Comparison of ENCODE assay signal across 1 cellular context in the genomic region with DNA sequence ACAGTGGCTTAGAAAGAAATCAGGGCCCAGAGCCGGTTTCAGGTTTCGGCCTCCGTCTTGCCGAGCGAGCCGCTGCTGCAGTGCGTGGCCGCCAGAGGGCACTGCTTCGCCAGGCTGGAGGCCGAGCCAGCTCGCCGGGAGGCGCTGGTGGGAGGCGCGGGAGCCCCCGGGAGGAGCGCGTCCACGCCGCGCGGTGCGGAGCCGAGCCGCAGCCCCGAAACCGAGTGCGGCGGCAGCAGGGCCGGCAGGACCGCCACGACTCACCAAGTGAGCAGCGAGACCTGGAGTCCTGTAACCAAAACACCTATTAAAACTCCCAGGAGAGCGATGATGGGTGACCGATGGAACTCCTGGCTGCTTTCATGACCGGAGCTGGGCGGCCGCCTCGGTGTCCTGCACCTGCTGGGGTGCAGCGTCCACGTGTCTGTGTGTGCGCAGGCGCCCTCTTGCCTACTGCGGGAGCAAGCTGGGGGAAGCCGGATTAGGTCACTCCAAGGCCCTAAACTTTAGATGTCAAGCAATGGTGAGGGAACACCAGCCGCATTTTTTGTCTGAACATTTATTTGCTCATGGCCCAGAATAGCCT.
TF ChIP-seq lines count a peak whose summit lies in the region.

No MANE protein-coding gene starts in this region.

TF ChIP-seq in HepG2, 621 proteins besides CTCF, POLR2A, EP300 and RAD21 (continued from another document and continues in another):
- TF ChIP-seq, protein P1, sequence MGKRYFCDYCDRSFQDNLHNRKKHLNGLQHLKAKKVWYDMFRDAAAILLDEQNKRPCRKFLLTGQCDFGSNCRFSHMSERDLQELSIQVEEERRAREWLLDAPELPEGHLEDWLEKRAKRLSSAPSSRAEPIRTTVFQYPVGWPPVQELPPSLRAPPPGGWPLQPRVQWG (CRISPR knock-in tag; IDR thresholded peaks at IDR 0.05; ENCODE audit: borderline replicate concordance, low read depth): no peak
- peak; percentile 85 for TF ChIP-seq BORCS8-MEF2B (CRISPR knock-in tag; IDR thresholded peaks at IDR 0.05)
- TF ChIP-seq SIN3B (IDR thresholded peaks at IDR 0.05; ENCODE audit: low read length): 0 out of 2 replicates have a peak, but pooled peaks have one; percentile 20
- peak; percentile 89 for TF ChIP-seq ZSCAN31 (CRISPR knock-in tag; IDR thresholded peaks at IDR 0.05; ENCODE audit: low read depth)
- TF ChIP-seq REPIN1 (CRISPR knock-in tag; IDR thresholded peaks at IDR 0.05; ENCODE audit: borderline replicate concordance, low read depth): 0 out of 2 replicates have a peak, but pooled peaks have one; percentile 74
- TF ChIP-seq TARDBP (CRISPR knock-in tag; IDR thresholded peaks at IDR 0.05): 0 out of 2 replicates have a peak, but pooled peaks have one; percentile 43
- TF ChIP-seq, protein P2, sequence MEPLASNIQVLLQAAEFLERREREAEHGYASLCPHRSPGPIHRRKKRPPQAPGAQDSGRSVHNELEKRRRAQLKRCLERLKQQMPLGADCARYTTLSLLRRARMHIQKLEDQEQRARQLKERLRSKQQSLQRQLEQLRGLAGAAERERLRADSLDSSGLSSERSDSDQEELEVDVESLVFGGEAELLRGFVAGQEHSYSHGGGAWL (CRISPR knock-in tag; IDR thresholded peaks at IDR 0.05): peak; percentile 86; the same call in 1 of the 2 replicates
- TF ChIP-seq ZNF709 (CRISPR knock-in tag; IDR thresholded peaks at IDR 0.05): peak; percentile 64; the same call in 1 of the 2 replicates
- TF ChIP-seq DR1 (CRISPR knock-in tag; IDR thresholded peaks at IDR 0.05): no peak
- peak; percentile 31; the same call in 1 of the 2 replicates for TF ChIP-seq SAP130 (CRISPR knock-in tag; IDR thresholded peaks at IDR 0.05; ENCODE audit: low read depth)
- peak; percentile 82; the same call in 1 of the 2 replicates for TF ChIP-seq MTA1 (CRISPR knock-in tag; IDR thresholded peaks at IDR 0.05; ENCODE audit: borderline replicate concordance)
- peak; percentile 25; the same call in 1 of the 2 replicates for TF ChIP-seq KMT2A (CRISPR knock-in tag; IDR thresholded peaks at IDR 0.05)
- TF ChIP-seq YY1 (IDR thresholded peaks at IDR 0.05; ENCODE audit: insufficient read depth, insufficient replicate concordance, low read depth, low read length): peak; percentile 68
- no peak for TF ChIP-seq ZNF296 (CRISPR knock-in tag; conservative IDR thresholded peaks at IDR 0.05)
- peak; percentile 94 for TF ChIP-seq KDM5B (CRISPR knock-in tag; IDR thresholded peaks at IDR 0.05; ENCODE audit: borderline replicate concordance)
- TF ChIP-seq, protein P3, sequence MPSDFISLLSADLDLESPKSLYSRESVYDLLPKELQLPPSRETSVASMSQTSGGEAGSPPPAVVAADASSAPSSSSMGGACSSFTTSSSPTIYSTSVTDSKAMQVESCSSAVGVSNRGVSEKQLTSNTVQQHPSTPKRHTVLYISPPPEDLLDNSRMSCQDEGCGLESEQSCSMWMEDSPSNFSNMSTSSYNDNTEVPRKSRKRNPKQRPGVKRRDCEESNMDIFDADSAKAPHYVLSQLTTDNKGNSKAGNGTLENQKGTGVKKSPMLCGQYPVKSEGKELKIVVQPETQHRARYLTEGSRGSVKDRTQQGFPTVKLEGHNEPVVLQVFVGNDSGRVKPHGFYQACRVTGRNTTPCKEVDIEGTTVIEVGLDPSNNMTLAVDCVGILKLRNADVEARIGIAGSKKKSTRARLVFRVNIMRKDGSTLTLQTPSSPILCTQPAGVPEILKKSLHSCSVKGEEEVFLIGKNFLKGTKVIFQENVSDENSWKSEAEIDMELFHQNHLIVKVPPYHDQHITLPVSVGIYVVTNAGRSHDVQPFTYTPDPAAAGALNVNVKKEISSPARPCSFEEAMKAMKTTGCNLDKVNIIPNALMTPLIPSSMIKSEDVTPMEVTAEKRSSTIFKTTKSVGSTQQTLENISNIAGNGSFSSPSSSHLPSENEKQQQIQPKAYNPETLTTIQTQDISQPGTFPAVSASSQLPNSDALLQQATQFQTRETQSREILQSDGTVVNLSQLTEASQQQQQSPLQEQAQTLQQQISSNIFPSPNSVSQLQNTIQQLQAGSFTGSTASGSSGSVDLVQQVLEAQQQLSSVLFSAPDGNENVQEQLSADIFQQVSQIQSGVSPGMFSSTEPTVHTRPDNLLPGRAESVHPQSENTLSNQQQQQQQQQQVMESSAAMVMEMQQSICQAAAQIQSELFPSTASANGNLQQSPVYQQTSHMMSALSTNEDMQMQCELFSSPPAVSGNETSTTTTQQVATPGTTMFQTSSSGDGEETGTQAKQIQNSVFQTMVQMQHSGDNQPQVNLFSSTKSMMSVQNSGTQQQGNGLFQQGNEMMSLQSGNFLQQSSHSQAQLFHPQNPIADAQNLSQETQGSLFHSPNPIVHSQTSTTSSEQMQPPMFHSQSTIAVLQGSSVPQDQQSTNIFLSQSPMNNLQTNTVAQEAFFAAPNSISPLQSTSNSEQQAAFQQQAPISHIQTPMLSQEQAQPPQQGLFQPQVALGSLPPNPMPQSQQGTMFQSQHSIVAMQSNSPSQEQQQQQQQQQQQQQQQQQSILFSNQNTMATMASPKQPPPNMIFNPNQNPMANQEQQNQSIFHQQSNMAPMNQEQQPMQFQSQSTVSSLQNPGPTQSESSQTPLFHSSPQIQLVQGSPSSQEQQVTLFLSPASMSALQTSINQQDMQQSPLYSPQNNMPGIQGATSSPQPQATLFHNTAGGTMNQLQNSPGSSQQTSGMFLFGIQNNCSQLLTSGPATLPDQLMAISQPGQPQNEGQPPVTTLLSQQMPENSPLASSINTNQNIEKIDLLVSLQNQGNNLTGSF (CRISPR knock-in tag; IDR thresholded peaks at IDR 0.05): 0 out of 2 replicates have a peak, but pooled peaks have one; percentile 41
- 0 out of 2 replicates have a peak, but pooled peaks have one; percentile 10 for TF ChIP-seq SOX5 (CRISPR knock-in tag; IDR thresholded peaks at IDR 0.05; ENCODE audit: borderline replicate concordance)
- TF ChIP-seq, protein P4, sequence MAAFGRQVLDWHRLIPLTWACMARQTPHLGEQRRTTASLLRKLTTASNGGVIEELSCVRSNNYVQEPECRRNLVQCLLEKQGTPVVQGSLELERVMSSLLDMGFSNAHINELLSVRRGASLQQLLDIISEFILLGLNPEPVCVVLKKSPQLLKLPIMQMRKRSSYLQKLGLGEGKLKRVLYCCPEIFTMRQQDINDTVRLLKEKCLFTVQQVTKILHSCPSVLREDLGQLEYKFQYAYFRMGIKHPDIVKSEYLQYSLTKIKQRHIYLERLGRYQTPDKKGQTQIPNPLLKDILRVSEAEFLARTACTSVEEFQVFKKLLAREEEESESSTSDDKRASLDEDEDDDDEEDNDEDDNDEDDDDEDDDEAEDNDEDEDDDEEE (CRISPR knock-in tag; IDR thresholded peaks at IDR 0.05): peak; percentile 50; the same call in 1 of the 2 replicates
- TF ChIP-seq ZIK1 (CRISPR knock-in tag; IDR thresholded peaks at IDR 0.05; ENCODE audit: borderline replicate concordance, low read depth): 0 out of 2 replicates have a peak, but pooled peaks have one; percentile 44
- no peak for TF ChIP-seq ZBTB20 (CRISPR knock-in tag; IDR thresholded peaks at IDR 0.05; ENCODE audit: borderline replicate concordance, low read depth)
- TF ChIP-seq, protein P5, sequence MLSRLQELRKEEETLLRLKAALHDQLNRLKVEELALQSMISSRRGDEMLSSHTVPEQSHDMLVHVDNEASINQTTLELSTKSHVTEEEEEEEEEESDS (CRISPR knock-in tag; IDR thresholded peaks at IDR 0.05; ENCODE audit: borderline replicate concordance): 0 out of 2 replicates have a peak, but pooled peaks have one; percentile 24
- TF ChIP-seq, protein P6, sequence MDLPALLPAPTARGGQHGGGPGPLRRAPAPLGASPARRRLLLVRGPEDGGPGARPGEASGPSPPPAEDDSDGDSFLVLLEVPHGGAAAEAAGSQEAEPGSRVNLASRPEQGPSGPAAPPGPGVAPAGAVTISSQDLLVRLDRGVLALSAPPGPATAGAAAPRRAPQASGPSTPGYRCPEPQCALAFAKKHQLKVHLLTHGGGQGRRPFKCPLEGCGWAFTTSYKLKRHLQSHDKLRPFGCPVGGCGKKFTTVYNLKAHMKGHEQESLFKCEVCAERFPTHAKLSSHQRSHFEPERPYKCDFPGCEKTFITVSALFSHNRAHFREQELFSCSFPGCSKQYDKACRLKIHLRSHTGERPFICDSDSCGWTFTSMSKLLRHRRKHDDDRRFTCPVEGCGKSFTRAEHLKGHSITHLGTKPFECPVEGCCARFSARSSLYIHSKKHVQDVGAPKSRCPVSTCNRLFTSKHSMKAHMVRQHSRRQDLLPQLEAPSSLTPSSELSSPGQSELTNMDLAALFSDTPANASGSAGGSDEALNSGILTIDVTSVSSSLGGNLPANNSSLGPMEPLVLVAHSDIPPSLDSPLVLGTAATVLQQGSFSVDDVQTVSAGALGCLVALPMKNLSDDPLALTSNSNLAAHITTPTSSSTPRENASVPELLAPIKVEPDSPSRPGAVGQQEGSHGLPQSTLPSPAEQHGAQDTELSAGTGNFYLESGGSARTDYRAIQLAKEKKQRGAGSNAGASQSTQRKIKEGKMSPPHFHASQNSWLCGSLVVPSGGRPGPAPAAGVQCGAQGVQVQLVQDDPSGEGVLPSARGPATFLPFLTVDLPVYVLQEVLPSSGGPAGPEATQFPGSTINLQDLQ (CRISPR knock-in tag; IDR thresholded peaks at IDR 0.05): no peak
- TF ChIP-seq PTBP1 (IDR thresholded peaks at IDR 0.05; ENCODE audit: low read depth, low read length, poor library complexity, severe bottlenecking): no peak
- peak; percentile 50 for TF ChIP-seq ASH2L (IDR thresholded peaks at IDR 0.05; ENCODE audit: insufficient read length, low read depth, low read length)
- TF ChIP-seq SPEN (CRISPR knock-in tag; IDR thresholded peaks at IDR 0.05; ENCODE audit: low read depth): peak; percentile 83
- TF ChIP-seq YEATS4 (CRISPR knock-in tag; IDR thresholded peaks at IDR 0.05; ENCODE audit: borderline replicate concordance): peak; percentile 71
- TF ChIP-seq, protein P7, sequence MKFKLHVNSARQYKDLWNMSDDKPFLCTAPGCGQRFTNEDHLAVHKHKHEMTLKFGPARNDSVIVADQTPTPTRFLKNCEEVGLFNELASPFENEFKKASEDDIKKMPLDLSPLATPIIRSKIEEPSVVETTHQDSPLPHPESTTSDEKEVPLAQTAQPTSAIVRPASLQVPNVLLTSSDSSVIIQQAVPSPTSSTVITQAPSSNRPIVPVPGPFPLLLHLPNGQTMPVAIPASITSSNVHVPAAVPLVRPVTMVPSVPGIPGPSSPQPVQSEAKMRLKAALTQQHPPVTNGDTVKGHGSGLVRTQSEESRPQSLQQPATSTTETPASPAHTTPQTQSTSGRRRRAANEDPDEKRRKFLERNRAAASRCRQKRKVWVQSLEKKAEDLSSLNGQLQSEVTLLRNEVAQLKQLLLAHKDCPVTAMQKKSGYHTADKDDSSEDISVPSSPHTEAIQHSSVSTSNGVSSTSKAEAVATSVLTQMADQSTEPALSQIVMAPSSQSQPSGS (CRISPR knock-in tag; IDR thresholded peaks at IDR 0.05): 0 out of 2 replicates have a peak, but pooled peaks have one; percentile 44
- TF ChIP-seq, protein P8, sequence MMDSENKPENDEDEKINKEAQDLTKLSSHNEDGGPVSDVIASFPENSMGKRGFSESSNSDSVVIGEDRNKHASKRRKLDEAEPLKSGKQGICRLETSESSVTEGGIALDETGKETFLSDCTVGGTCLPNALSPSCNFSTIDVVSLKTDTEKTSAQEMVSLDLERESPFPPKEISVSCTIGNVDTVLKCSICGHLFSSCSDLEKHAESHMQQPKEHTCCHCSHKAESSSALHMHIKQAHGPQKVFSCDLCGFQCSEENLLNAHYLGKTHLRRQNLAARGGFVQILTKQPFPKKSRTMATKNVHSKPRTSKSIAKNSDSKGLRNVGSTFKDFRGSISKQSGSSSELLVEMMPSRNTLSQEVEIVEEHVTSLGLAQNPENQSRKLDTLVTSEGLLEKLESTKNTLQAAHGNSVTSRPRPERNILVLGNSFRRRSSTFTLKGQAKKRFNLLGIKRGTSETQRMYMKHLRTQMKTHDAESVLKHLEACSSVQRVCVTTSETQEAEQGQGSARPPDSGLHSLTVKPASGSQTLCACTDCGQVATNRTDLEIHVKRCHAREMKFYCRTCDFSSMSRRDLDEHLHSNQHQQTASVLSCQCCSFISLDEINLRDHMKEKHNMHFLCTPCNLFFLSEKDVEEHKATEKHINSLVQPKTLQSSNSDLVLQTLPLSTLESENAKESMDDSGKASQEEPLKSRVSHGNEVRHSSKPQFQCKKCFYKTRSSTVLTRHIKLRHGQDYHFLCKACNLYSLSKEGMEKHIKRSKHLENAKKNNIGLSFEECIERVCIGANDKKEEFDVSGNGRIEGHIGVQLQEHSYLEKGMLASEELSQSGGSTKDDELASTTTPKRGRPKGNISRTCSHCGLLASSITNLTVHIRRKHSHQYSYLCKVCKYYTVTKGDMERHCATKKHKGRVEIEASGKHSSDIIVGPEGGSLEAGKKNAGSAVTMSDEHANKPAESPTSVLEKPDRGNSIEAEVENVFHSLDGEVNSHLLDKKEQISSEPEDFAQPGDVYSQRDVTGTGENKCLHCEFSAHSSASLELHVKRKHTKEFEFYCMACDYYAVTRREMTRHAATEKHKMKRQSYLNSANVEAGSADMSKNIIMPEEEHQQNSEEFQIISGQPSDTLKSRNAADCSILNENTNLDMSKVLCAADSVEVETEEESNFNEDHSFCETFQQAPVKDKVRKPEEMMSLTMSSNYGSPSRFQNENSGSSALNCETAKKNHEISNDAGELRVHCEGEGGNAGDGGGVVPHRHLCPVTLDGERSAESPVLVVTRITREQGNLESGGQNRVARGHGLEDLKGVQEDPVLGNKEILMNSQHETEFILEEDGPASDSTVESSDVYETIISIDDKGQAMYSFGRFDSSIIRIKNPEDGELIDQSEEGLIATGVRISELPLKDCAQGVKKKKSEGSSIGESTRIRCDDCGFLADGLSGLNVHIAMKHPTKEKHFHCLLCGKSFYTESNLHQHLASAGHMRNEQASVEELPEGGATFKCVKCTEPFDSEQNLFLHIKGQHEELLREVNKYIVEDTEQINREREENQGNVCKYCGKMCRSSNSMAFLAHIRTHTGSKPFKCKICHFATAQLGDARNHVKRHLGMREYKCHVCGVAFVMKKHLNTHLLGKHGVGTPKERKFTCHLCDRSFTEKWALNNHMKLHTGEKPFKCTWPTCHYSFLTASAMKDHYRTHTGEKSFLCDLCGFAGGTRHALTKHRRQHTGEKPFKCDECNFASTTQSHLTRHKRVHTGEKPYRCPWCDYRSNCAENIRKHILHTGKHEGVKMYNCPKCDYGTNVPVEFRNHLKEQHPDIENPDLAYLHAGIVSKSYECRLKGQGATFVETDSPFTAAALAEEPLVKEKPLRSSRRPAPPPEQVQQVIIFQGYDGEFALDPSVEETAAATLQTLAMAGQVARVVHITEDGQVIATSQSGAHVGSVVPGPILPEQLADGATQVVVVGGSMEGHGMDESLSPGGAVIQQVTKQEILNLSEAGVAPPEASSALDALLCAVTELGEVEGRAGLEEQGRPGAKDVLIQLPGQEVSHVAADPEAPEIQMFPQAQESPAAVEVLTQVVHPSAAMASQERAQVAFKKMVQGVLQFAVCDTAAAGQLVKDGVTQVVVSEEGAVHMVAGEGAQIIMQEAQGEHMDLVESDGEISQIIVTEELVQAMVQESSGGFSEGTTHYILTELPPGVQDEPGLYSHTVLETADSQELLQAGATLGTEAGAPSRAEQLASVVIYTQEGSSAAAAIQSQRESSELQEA (CRISPR knock-in tag; IDR thresholded peaks at IDR 0.05; ENCODE audit: not compliant biosample characterization): peak; percentile 45
